8 cellular contexts compared by ENCODE assay signal in genomic region chr21:29196021-29196663, GRCh38.
A peak's percentile ranks its signal among the peaks of the same experiment; 100 is the strongest.
DNase-seq lines count a peak whose midpoint lies in the region; ATAC-seq and TF ChIP-seq lines count a peak whose summit lies in the region.

No MANE protein-coding gene starts in this region.

- H3F3A ChIP-seq in OCI-LY1 (ENCODE audit: insufficient read depth, low read length) = no peaks in the 10 kb centered on the region

- DNase-seq in activated T-cell treated with anti-CD3 and anti-CD28 coated beads for 1 hour (ENCODE audit: low read depth) (peak; percentile 41), fibroblast of pulmonary artery (ENCODE audit: low read depth) (peak; percentile 96), psoas muscle (no peak), vagina (ENCODE audit: extremely low spot score in 2 of 2) (no peak), NCI-H1417 treated with DMSO at 0.1 percent for 48 hours (lab: John Stamatoyannopoulos, UW) (no peak)

- H3K9me3 ChIP-seq in OCI-LY1 (ENCODE audit: low read length) (peaks cover 4% of the 10 kb centered on the region), psoas muscle (peaks cover 4% of the 10 kb centered on the region), vagina (peaks cover 4% of the 10 kb centered on the region)

- H3K79me2 ChIP-seq in OCI-LY1 (ENCODE audit: insufficient read depth, low read length) = no peaks in the 10 kb centered on the region

- H3K36me3 ChIP-seq in OCI-LY1 (ENCODE audit: insufficient read depth, low read length) (no peaks in the 10 kb centered on the region; the same call in 1 of the 2 replicates), psoas muscle (ENCODE audit: insufficient read depth in 1 of 2, low read depth in 1 of 2) (no peaks in the 10 kb centered on the region), vagina (no peaks in the 10 kb centered on the region)

- no peak overlapping the region for H2AFZ ChIP-seq in OCI-LY1 (ENCODE audit: low read length)

- intact Hi-C loops in psoas muscle (cut with DNase I) = no loop called here
- intact Hi-C loops in vagina (cut with DNase I) = no loop called here

- TF ChIP-seq CTCF in OCI-LY1 (IDR thresholded peaks at IDR 0.05; ENCODE audit: low read length) (peak; percentile 57), fibroblast of pulmonary artery (IDR thresholded peaks at IDR 0.05; ENCODE audit: low read length, missing control alignments) (peak; percentile 55), psoas muscle (IDR thresholded peaks at IDR 0.05) (no peak), vagina (IDR thresholded peaks at IDR 0.05) (no peak)

- H4K20me1 ChIP-seq in OCI-LY1 (ENCODE audit: insufficient read depth, low read length) = no peaks in the 10 kb centered on the region

- ATAC-seq in GM18520 (IDR thresholded peaks at IDR 0.05; ENCODE audit: unreplicated experiment) = peak; percentile 93
- ATAC-seq in HG02943 (IDR thresholded peaks at IDR 0.05; ENCODE audit: low read depth, unreplicated experiment) = peak; percentile 94
- ATAC-seq in psoas muscle = peak; percentile 59 to 81 (median 77)

- WGBS in psoas muscle, 3 donors = 32 to 41% (median 35%) methylated on average over 8 of the region's 8 CpGs

- no peak overlapping the region for H3K27ac ChIP-seq in OCI-LY1 (ENCODE audit: low read depth, low read length, poor library complexity, severe bottlenecking)
- peak overlapping the region; percentile 17 for H3K27ac ChIP-seq in psoas muscle
- peak overlapping the region; percentile 49 for H3K27ac ChIP-seq in vagina

- H3K9ac ChIP-seq in OCI-LY1 (ENCODE audit: low read length) = no peak overlapping the region

- H3K4me2 ChIP-seq in OCI-LY1 (ENCODE audit: low read length) = peak overlapping the region; percentile 45

- H3K4me1 ChIP-seq in OCI-LY1 (ENCODE audit: insufficient read depth, low read length, severe bottlenecking) (peaks cover 23% of the 10 kb centered on the region), psoas muscle (no peaks in the 10 kb centered on the region), vagina (peaks cover 22% of the 10 kb centered on the region)

- H3K4me3 ChIP-seq in OCI-LY1 (ENCODE audit: low read depth, low read length, poor library complexity, severe bottlenecking) = peak overlapping the region; percentile 13
- H3K4me3 ChIP-seq in fibroblast of pulmonary artery (replicated peaks; ENCODE audit: low read depth, low read length) = peak overlapping the region; percentile 32
- peak overlapping the region; percentile 39 for H3K4me3 ChIP-seq in psoas muscle
- H3K4me3 ChIP-seq in vagina = peak overlapping the region in 1 of 2 donors; percentile 22

- H3K9me2 ChIP-seq in OCI-LY1 (ENCODE audit: low read depth, low read length) = no peaks in the 10 kb centered on the region; the same call in 1 of the 2 replicates

- TF ChIP-seq POLR2A in vagina (IDR thresholded peaks at IDR 0.05) = no peak

- no peaks in the 10 kb centered on the region for H3K27me3 ChIP-seq in OCI-LY1 (ENCODE audit: insufficient read depth, low read length)
- H3K27me3 ChIP-seq in psoas muscle (ENCODE audit: insufficient read depth in 3 of 3, low read length in 2 of 3) = no peaks in the 10 kb centered on the region
- H3K27me3 ChIP-seq in vagina = no peaks in the 10 kb centered on the region

Comparison
In these comparisons a context has a peak if more than half of its experiments do, and no peak if none do; other contexts are left out.
1. CTCF ChIP-seq: peak in OCI-LY1 (single experiment) and fibroblast of pulmonary artery (single experiment); none in psoas muscle (single experiment) and vagina (0 of 3).
2. DNase-seq: peak in activated T-cell treated with anti-CD3 and anti-CD28 coated beads for 1 hour (single experiment) and fibroblast of pulmonary artery (single experiment); none in psoas muscle (0 of 2), vagina (0 of 2) and NCI-H1417 treated with DMSO at 0.1 percent for 48 hours (single experiment).
3. Peak in every context shown above with its lines, with median percentiles within 50 percentile points of each other: ATAC-seq.